In genomic region chr19:13880059-13880672, GRCh38 we compare ENCODE assay signal across 8 cellular contexts. TPM values are rescaled to one million over a fixed set of nuclear protein-coding genes. Genes with fewer than 3 reads are reported as not detected.
DNase-seq lines count a peak whose midpoint lies in the region; ATAC-seq and TF ChIP-seq lines count a peak whose summit lies in the region.

No MANE protein-coding gene starts in this region.

- TF ChIP-seq CTCF in kidney epithelial cell (IDR thresholded peaks at IDR 0.05; ENCODE audit: insufficient read depth, low read length, poor library complexity, severe bottlenecking) = peak; percentile 99

- ATAC-seq in GM19035 (IDR thresholded peaks at IDR 0.05; ENCODE audit: unreplicated experiment) = peak; percentile 91
- peak; percentile 87 for ATAC-seq in HG03354 (IDR thresholded peaks at IDR 0.05; ENCODE audit: poor library complexity, severe bottlenecking, unreplicated experiment)

- no peak overlapping the region for H3K4me3 ChIP-seq in kidney epithelial cell (ENCODE audit: low read depth, low read length)

- DNase-seq in AG20443 (ENCODE audit: low spot score) (peak; percentile 98), NCI-H446 treated with DMSO at 0.1 percent for 48 hours (lab: John Stamatoyannopoulos, UW) (peak; percentile 88), cerebellum (ENCODE audit: low spot score) (peak; percentile 97), kidney epithelial cell (ENCODE audit: low read depth) (peak; percentile 74)
- DNase-seq in activated CD4-positive, CD25-positive, alpha-beta regulatory T cell treated with anti-CD3 and anti-CD28 coated beads, Interleukin-2, amount 50 U/mL, for 72 hours = peak; percentile 100
- DNase-seq in stimulated activated CD4-positive, alpha-beta T cell treated with anti-CD3 and anti-CD28 coated beads, Interleukin-15, amount 100 ng/mL, for 48 hours (ENCODE audit: low read depth in 2 of 2) = peak; percentile 97 to 99

- H3K36me3 ChIP-seq in kidney epithelial cell (ENCODE audit: control insufficient read depth, insufficient read depth, low read length) = no peaks in the 10 kb centered on the region

- peaks cover 5% of the 10 kb centered on the region for H3K27me3 ChIP-seq in kidney epithelial cell (ENCODE audit: control insufficient read depth, insufficient read depth, low read length)

RNA-seq across cellular contexts. Expression of gene NANOS3, which starts 3.2 kb away (rescaled TPM):
- 2.9 TPM for total RNA-seq in cerebellum
- 0.68 TPM in 1 of 2 replicates, not detected in the other for total RNA-seq in kidney epithelial cell

RNA-seq across cellular contexts. Expression of gene BRME1, which starts 25.8 kb away (rescaled TPM):
- total RNA-seq in cerebellum (8.6 TPM), kidney epithelial cell (1.7 and 2.5 TPM in 2 replicates)

RNA-seq across cellular contexts. Expression of gene CC2D1A, which starts 25.8 kb away (rescaled TPM):
- total RNA-seq in cerebellum = 10.1 TPM
- total RNA-seq in kidney epithelial cell = 26.5 and 32.0 TPM in 2 replicates

RNA-seq across cellular contexts. Expression of gene PODNL1, which starts 58.1 kb away (rescaled TPM):
- 0.45 TPM for total RNA-seq in cerebellum
- total RNA-seq in kidney epithelial cell = not detected in 2 replicates
